In genomic region chr15:95277266-95277665, GRCh38 we compare ENCODE assay signal across 17 cellular contexts.
DNase-seq lines count a peak whose midpoint lies in the region; ATAC-seq, FAIRE-seq and TF ChIP-seq lines count a peak whose summit lies in the region.
"Had no signal": no experiment of that assay in that cellular context is flagged by ENCODE, and none has a peak within 500 bp of the region (broad histone marks: within the 10 kb centered on the region; RNA-seq: fewer than 3 reads in every experiment).

No MANE protein-coding gene starts in this region.

- 37 to 50% methylated on average over 2 to 3 of the region's 3 CpGs for WGBS in gastroesophageal sphincter (ENCODE audit: low coverage in 1 of 2), 2 donors
- WGBS in stomach, 5 donors = 60 to 76% (median 69%) methylated on average over 3 of the region's 3 CpGs

- intact Hi-C loops in stomach (cut with DNase I; ENCODE audit: low total_unique reads) = no loop called here
- intact Hi-C loops in kidney (cut with DNase I) = no loop called here

- TF ChIP-seq CTCF in gastroesophageal sphincter (IDR thresholded peaks at IDR 0.05) = no peak
- TF ChIP-seq CTCF in stomach (IDR thresholded peaks at IDR 0.05) = no peak
- no peak for TF ChIP-seq CTCF in kidney (IDR thresholded peaks at IDR 0.05; ENCODE audit: borderline replicate concordance, extremely low read depth, insufficient read depth)

- H3K27me3 ChIP-seq in gastroesophageal sphincter (no peaks in the 10 kb centered on the region), stomach (no peaks in the 10 kb centered on the region)
- H3K27me3 ChIP-seq: hepatocyte had no signal

- H3K27ac ChIP-seq in gastroesophageal sphincter = peak overlapping the region; percentile 12 to 65 (median 57)
- peak overlapping the region in 4 of 5 donors; percentile 45 to 79 (median 74) for H3K27ac ChIP-seq in stomach
- peak overlapping the region in 1 of 2 donors; percentile 70 for H3K27ac ChIP-seq in kidney (ENCODE audit: low read depth in 2 of 2, low read length in 2 of 2)
- H3K27ac ChIP-seq: hepatocyte had no signal

- TF ChIP-seq EP300 in gastroesophageal sphincter (IDR thresholded peaks at IDR 0.05) = no peak
- TF ChIP-seq EP300 in stomach (IDR thresholded peaks at IDR 0.05) = no peak

- H3K4me3 ChIP-seq in gastroesophageal sphincter = no peak overlapping the region
- no peak overlapping the region for H3K4me3 ChIP-seq in stomach
- no peak overlapping the region for H3K4me3 ChIP-seq in kidney (ENCODE audit: low read length in 2 of 2)
- H3K4me3 ChIP-seq: hepatocyte had no signal

- DNase-seq in GM04503 (ENCODE audit: low read depth) = peak; percentile 57
- peak; percentile 74 for DNase-seq in amniotic stem cell (lab: John Stamatoyannopoulos, UW)
- no peak for DNase-seq in stomach
- DNase-seq in islet precursor cell = no peak
- DNase-seq in occipital lobe (lab: John Stamatoyannopoulos, UW) = no peak
- DNase-seq in kidney = no peak
- no peak for DNase-seq in DMS53 treated with DMSO at 0.1 percent for 48 hours (lab: John Stamatoyannopoulos, UW; ENCODE audit: unreplicated experiment)
- DNase-seq: activated naive CD8-positive, alpha-beta T cell treated with anti-CD3 and anti-CD28 coated beads, Interleukin-2, amount 10 ng/mL, durations not matched to agents 7 days and 5 days; CD8-positive, alpha-beta memory T cell; KBM-7; NCI-H187 treated with DMSO at 0.1 percent for 48 hours; NCI-H774; Right ventricle myocardium superior; stimulated activated CD4-positive, alpha-beta T cell treated with anti-CD3 and anti-CD28 coated beads, Interleukin-2, amount 100 ng/mL, for 48 hours; stimulated activated naive CD4-positive, alpha-beta T cell had no signal

- H3K9me3 ChIP-seq in gastroesophageal sphincter = no peaks in the 10 kb centered on the region
- H3K9me3 ChIP-seq in stomach = no peaks in the 10 kb centered on the region
- no peaks in the 10 kb centered on the region for H3K9me3 ChIP-seq in kidney (ENCODE audit: control insufficient read depth in 1 of 2, low read length in 2 of 2)

- TF ChIP-seq POLR2A in gastroesophageal sphincter (IDR thresholded peaks at IDR 0.05) = no peak
- no peak for TF ChIP-seq POLR2A in stomach (IDR thresholded peaks at IDR 0.05)

- ATAC-seq in gastroesophageal sphincter = no peak

- no peak overlapping the region for H3K9ac ChIP-seq in kidney (ENCODE audit: low read length in 2 of 2)

- H3K4me1 ChIP-seq in gastroesophageal sphincter (peaks cover 0 to 28% (median 14%) of the 10 kb centered on the region in 3 donors), stomach (peaks cover 0 to 40% (median 10%) of the 10 kb centered on the region in 4 donors), kidney (ENCODE audit: control insufficient read depth in 1 of 2, insufficient read depth in 1 of 2, low read depth in 1 of 2, low read length in 2 of 2) (no peaks in the 10 kb centered on the region)

- FAIRE-seq in kidney (lab: Jason Lieb, UNC) = no peak

- H3K36me3 ChIP-seq in gastroesophageal sphincter = no peaks in the 10 kb centered on the region
- no peaks in the 10 kb centered on the region for H3K36me3 ChIP-seq in stomach
- no peaks in the 10 kb centered on the region for H3K36me3 ChIP-seq in kidney (ENCODE audit: control insufficient read depth in 1 of 2, insufficient read depth in 2 of 2, low read length in 2 of 2)

Comparison
In these comparisons a context has a peak if more than half of its experiments do, and no peak if none do; other contexts are left out.
1. DNase-seq: peak in GM04503 (single experiment) and amniotic stem cell (single experiment); none in stomach (single experiment), islet precursor cell (single experiment), occipital lobe (single experiment), kidney (single experiment) and DMS53 treated with DMSO at 0.1 percent for 48 hours (single experiment).